Comparison of ENCODE assay signal across 1 cellular context in genomic region chr6:63333440-63333839, GRCh38.
TF ChIP-seq lines count a peak whose summit lies in the region.

No MANE protein-coding gene starts in this region.

TF ChIP-seq in K562, 482 proteins besides CTCF, POLR2A, EP300 and RAD21 (continued from another document):
- no peak for TF ChIP-seq MLX (CRISPR knock-in tag; conservative IDR thresholded peaks at IDR 0.05)
- no peak for TF ChIP-seq TARDBP (IDR thresholded peaks at IDR 0.05)
